10 cellular contexts compared by ENCODE assay signal in genomic region chr12:54089465-54089864, GRCh38. TPM values are rescaled to one million over a fixed set of nuclear protein-coding genes. Genes with fewer than 3 reads are reported as not detected.
"Had no signal": no experiment of that assay in that cellular context is flagged by ENCODE, and none has a peak within 500 bp of the region (broad histone marks: within the 10 kb centered on the region; RNA-seq: fewer than 3 reads in every experiment).

No MANE protein-coding gene starts in this region.

RNA-seq across cellular contexts. Expression of gene HOXC4, which starts 35.8 kb away (rescaled TPM):
- total RNA-seq: body of pancreas, chondrocyte, dermis blood vessel endothelial cell had no signal

RNA-seq across cellular contexts. Expression of gene HOXC5, which starts 56.6 kb away (rescaled TPM):
- total RNA-seq: activated B cell treated with CpG ODN at 0.5 μM for 24 hours; activated CD8-positive, alpha-beta T cell treated with anti-CD3 and anti-CD28 coated beads for 36 hours; activated naive CD8-positive, alpha-beta T cell treated with anti-CD3 and anti-CD28 coated beads for 36 hours; activated T-cell treated with anti-CD3 and anti-CD28 coated beads, Interleukin-2, amount 50 U/mL, for 4 hours; activated T-helper 17 cell treated with anti-CD3 and anti-CD28 coated beads, Interleukin-2, amount 50 U/mL, for 72 hours; body of pancreas; chondrocyte; dermis blood vessel endothelial cell; T-helper 1 cell treated with Interleukin-12 subunit alpha and Interleukin-12 subunit beta and Interleukin-4 antibody, amounts not matched to agents 30 ng/mL and 1 ng/mL, for 36 hours had no signal
- polyA plus RNA-seq: aorta had no signal
